Comparison of ENCODE assay signal across 16 cellular contexts in genomic region chr2:127520424-127520823, GRCh38. TPM values are rescaled to one million over a fixed set of nuclear protein-coding genes. Genes with fewer than 3 reads are reported as not detected.
A peak's percentile ranks its signal among the peaks of the same experiment; 100 is the strongest.
DNase-seq lines count a peak whose midpoint lies in the region; ATAC-seq and TF ChIP-seq lines count a peak whose summit lies in the region.
"Had no signal": no experiment of that assay in that cellular context is flagged by ENCODE, and none has a peak within 500 bp of the region (broad histone marks: within the 10 kb centered on the region; RNA-seq: fewer than 3 reads in every experiment).

No MANE protein-coding gene starts in this region.

- no peaks in the 10 kb centered on the region for H3K9me3 Mint-ChIP-seq in activated naive CD8-positive, alpha-beta T cell (ENCODE audit: low read depth)
- H3K9me3 Mint-ChIP-seq in activated naive CD8-positive, alpha-beta T cell treated with anti-CD3 and anti-CD28 coated beads, Interleukin-2, amount 50 U/mL, for 24 hours: no peaks in the 10 kb centered on the region
- H3K9me3 Mint-ChIP-seq in HFFc6: no peaks in the 10 kb centered on the region
- no peaks in the 10 kb centered on the region for H3K9me3 Mint-ChIP-seq in effector memory CD8-positive, alpha-beta T cell
- H3K9me3 Mint-ChIP-seq: CD8-positive, alpha-beta memory T cell; H9 had no signal

- no peak for TF ChIP-seq CTCF in HFFc6 (IDR thresholded peaks at IDR 0.05)

- DNase-seq in activated naive CD8-positive, alpha-beta T cell treated with anti-CD3 and anti-CD28 coated beads, Interleukin-2, amount 50 U/mL, for 24 hours: no peak
- DNase-seq in HFFc6 (no peak), NCI-H1417 treated with DMSO at 0.1 percent for 48 hours (lab: John Stamatoyannopoulos, UW) (no peak), NCI-H1436 treated with DMSO at 0.1 percent for 48 hours (lab: John Stamatoyannopoulos, UW) (no peak)
- no peak for DNase-seq in effector memory CD8-positive, alpha-beta T cell
- DNase-seq: C1 segment of cervical spinal cord; Caco-2; CD8-positive, alpha-beta memory T cell; DND-41; GDM1; GOT3; H9 had no signal

- H3K27me3 Mint-ChIP-seq in activated naive CD8-positive, alpha-beta T cell: no peaks in the 10 kb centered on the region
- no peaks in the 10 kb centered on the region for H3K27me3 Mint-ChIP-seq in activated naive CD8-positive, alpha-beta T cell treated with anti-CD3 and anti-CD28 coated beads, Interleukin-2, amount 50 U/mL, for 24 hours
- no peaks in the 10 kb centered on the region; the same call in 1 of the 2 replicates for H3K27me3 Mint-ChIP-seq in HFFc6 (ENCODE audit: insufficient read depth)
- no peaks in the 10 kb centered on the region for H3K27me3 Mint-ChIP-seq in effector memory CD8-positive, alpha-beta T cell
- H3K27me3 Mint-ChIP-seq: B cell; CD8-positive, alpha-beta memory T cell had no signal

- no peak for ATAC-seq in activated naive CD8-positive, alpha-beta T cell treated with anti-CD3 and anti-CD28 coated beads, Interleukin-2, amount 50 U/mL, for 24 hours
- no peak for ATAC-seq in effector memory CD8-positive, alpha-beta T cell (replicated peaks)
- ATAC-seq in HG03175 (IDR thresholded peaks at IDR 0.05; ENCODE audit: unreplicated experiment): no peak
- ATAC-seq: HepG2 had no signal

- H3K36me3 Mint-ChIP-seq in activated naive CD8-positive, alpha-beta T cell: peaks cover 4% of the 10 kb centered on the region
- H3K36me3 Mint-ChIP-seq in activated naive CD8-positive, alpha-beta T cell treated with anti-CD3 and anti-CD28 coated beads, Interleukin-2, amount 50 U/mL, for 24 hours (ENCODE audit: low read depth): peaks cover 63% of the 10 kb centered on the region
- H3K36me3 Mint-ChIP-seq in HFFc6 (ENCODE audit: low read depth): peaks cover 41% of the 10 kb centered on the region
- H3K36me3 Mint-ChIP-seq in effector memory CD8-positive, alpha-beta T cell (ENCODE audit: insufficient read depth): peaks cover 43% of the 10 kb centered on the region

- no peak overlapping the region for H3K27ac Mint-ChIP-seq in activated naive CD8-positive, alpha-beta T cell
- no peak overlapping the region for H3K27ac Mint-ChIP-seq in activated naive CD8-positive, alpha-beta T cell treated with anti-CD3 and anti-CD28 coated beads, Interleukin-2, amount 50 U/mL, for 24 hours
- H3K27ac Mint-ChIP-seq in HFFc6: peak overlapping the region; percentile 8; the same call in 1 of the 2 replicates
- H3K27ac Mint-ChIP-seq in effector memory CD8-positive, alpha-beta T cell: peak overlapping the region; percentile 23 to 78
- H3K27ac Mint-ChIP-seq: B cell had no signal

- H3K4me3 Mint-ChIP-seq in activated naive CD8-positive, alpha-beta T cell: peak overlapping the region; percentile 27
- no peak overlapping the region for H3K4me3 Mint-ChIP-seq in activated naive CD8-positive, alpha-beta T cell treated with anti-CD3 and anti-CD28 coated beads, Interleukin-2, amount 50 U/mL, for 24 hours
- no peak overlapping the region for H3K4me3 Mint-ChIP-seq in HFFc6
- no peak overlapping the region for H3K4me3 Mint-ChIP-seq in effector memory CD8-positive, alpha-beta T cell
- H3K4me3 Mint-ChIP-seq: B cell, H9 had no signal

- peaks cover 66% of the 10 kb centered on the region for H3K4me1 Mint-ChIP-seq in activated naive CD8-positive, alpha-beta T cell (ENCODE audit: low read depth)
- H3K4me1 Mint-ChIP-seq in activated naive CD8-positive, alpha-beta T cell treated with anti-CD3 and anti-CD28 coated beads, Interleukin-2, amount 50 U/mL, for 24 hours: peaks cover 50% of the 10 kb centered on the region
- H3K4me1 Mint-ChIP-seq in HFFc6 (ENCODE audit: low read depth): peaks cover 40% of the 10 kb centered on the region
- H3K4me1 Mint-ChIP-seq in effector memory CD8-positive, alpha-beta T cell (ENCODE audit: low read depth in 2 of 2): peaks cover 32 to 60% of the 10 kb centered on the region in 2 donors

RNA-seq across cellular contexts. Expression of gene IWS1, which starts 5.9 kb away (rescaled TPM):
- total RNA-seq in HFFc6 (2021; fragmentation: NEBNext Ultra II Directional; extraction: Animal tissue kit (Norgen Biotek cat#: 25700)): 10 to 100 TPM; 34.7 to 44.6 (median 38.3) TPM

RNA-seq across cellular contexts. Expression of gene MYO7B, which starts 15.1 kb away (rescaled TPM):
- total RNA-seq in HFFc6 (2021; fragmentation: NEBNext Ultra II Directional; extraction: Animal tissue kit (Norgen Biotek cat#: 25700)): 1 to 10 TPM in 2 of 6 experiments, under 1 TPM in 4; 0.74 to 1.3 (median 0.98) TPM
- total RNA-seq: CD8-positive, alpha-beta memory T cell; H9; HepG2 had no signal

Comparison
In these comparisons a context has a peak if more than half of its experiments do, and no peak if none do; other contexts are left out.
1. H3K27ac Mint-ChIP-seq: peak in HFFc6 (single experiment) and effector memory CD8-positive, alpha-beta T cell (2 of 2); none in activated naive CD8-positive, alpha-beta T cell (single experiment) and activated naive CD8-positive, alpha-beta T cell treated with anti-CD3 and anti-CD28 coated beads, Interleukin-2, amount 50 U/mL, for 24 hours (single experiment).